ENCODE assay signal across 8 cellular contexts in the genomic region with DNA sequence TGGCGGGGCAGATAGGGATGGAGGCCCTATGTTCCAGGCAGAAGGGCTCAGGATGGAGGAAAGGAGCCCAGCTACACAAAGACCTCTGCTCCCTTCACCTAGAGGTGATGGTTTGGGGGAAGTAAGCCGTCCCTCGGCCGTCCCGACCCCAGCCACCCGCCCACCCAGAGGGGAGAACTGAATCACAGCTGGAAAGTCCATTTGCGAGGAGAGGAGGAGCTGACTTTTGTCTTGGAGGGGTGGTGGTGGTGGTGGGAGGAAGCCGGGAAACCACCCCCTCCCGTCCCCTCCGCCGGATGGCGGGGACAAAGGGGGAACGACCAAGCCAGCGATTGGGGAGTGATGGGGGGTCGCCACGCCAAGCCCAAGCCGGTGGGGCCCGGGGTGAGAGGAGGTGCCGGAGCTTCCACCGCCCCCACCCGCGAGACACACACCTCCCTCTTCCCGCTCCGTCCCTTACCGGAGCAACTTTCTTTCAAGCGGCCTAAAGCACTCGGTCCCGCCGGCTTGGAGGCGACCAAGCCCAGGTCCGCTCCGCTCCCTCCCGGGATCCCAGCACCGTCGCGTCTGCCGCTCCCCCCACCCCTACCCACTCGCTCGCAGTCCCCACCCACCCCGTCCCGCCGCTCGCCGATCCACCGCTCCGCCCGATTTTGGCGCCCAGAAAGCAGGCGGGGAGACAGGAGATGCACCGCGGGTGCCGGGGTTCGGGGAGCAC. TPM values are rescaled to one million over a fixed set of nuclear protein-coding genes. Genes with fewer than 3 reads are reported as not detected.
DNase-seq lines count a peak whose midpoint lies in the region; ATAC-seq, FAIRE-seq and TF ChIP-seq lines count a peak whose summit lies in the region.

No MANE protein-coding gene starts in this region.

- 1% methylated on average over 29 of the region's 53 CpGs for WGBS in GM12878 (ENCODE audit: insufficient coverage, insufficient replicate concordance, low lambda C conversion rate, missing lambda C conversion rate)

- H3K4me2 ChIP-seq in GM12878 (ENCODE audit: control insufficient read depth, insufficient read depth), result peak overlapping the region; percentile 86
- H3K4me2 ChIP-seq in keratinocyte (ENCODE audit: control insufficient read depth, extremely low read depth, insufficient read depth, low read depth, low read length), result peak overlapping the region; percentile 92

- no peak for TF ChIP-seq RAD21 in GM12878 (IDR thresholded peaks at IDR 0.05; ENCODE audit: insufficient read depth, low read depth, low read length)

- H3K27me3 ChIP-seq in GM12878 (replicated peaks in 1 of 2; ENCODE audit: control insufficient read depth in 2 of 2, insufficient read depth in 2 of 2, low read length in 1 of 2), result no peaks in the 10 kb centered on the region
- H3K27me3 ChIP-seq in keratinocyte (ENCODE audit: control insufficient read depth, extremely low read depth, insufficient read depth, low read length), result no peaks in the 10 kb centered on the region

- peaks cover 88% of the 10 kb centered on the region for H3K79me2 ChIP-seq in GM12878 (ENCODE audit: control insufficient read depth, insufficient read depth, low read length)
- peaks cover 64% of the 10 kb centered on the region for H3K79me2 ChIP-seq in keratinocyte (ENCODE audit: control insufficient read depth, insufficient read depth, low read length)

- intact Hi-C loops in GM12878 (cut with micrococcal nuclease; ENCODE audit: unreplicated experiment), result loop anchor here (2.0 to 5.0 kb wide), 4 partner anchors 19 to 75 kb away; partner anchors contain the start of genes LAMTOR2 and UBQLN4

- CTCF ChIA-PET in T-cell (lab: Charles Lee) (interaction anchor here in 1 of 2 donors (0.7 to 1.8 kb wide), 10 partner anchors 8 to 402 kb away, joined by 3 to 10 read pairs (median 5); no protein-coding TSS in a partner anchor), GM12878 (lab: Yijun Ruan, JAX) (interaction anchor here (0.7 to 14.7 kb wide), 17 partner anchors 10 to 89 kb away, joined by 3 to 227 read pairs (median 6); partner anchors contain the start of genes KHDC4 and RXFP4)

- H3K27ac Mint-ChIP-seq in T-cell, result peak overlapping the region; percentile 93 to 94

- no peak for TF ChIP-seq POLR2A in GM12878 (IDR thresholded peaks at IDR 0.05; ENCODE audit: low read depth, low read length)

- DNase-seq in NCI-H748 (lab: John Stamatoyannopoulos, UW; ENCODE audit: unreplicated experiment) (peak; percentile 48), NCI-H748 treated with DMSO at 0.1 percent for 48 hours (lab: John Stamatoyannopoulos, UW) (no peak), T-cell (peak in 8 of 34 experiments; percentile 16 to 46 (median 28)), GM12878 (ENCODE audit: low read depth, low spot score) (no peak), keratinocyte (ENCODE audit: low read depth, low spot score) (no peak), NCI-H524 treated with DMSO at 0.1 percent for 48 hours (lab: John Stamatoyannopoulos, UW) (no peak), LoVo (ENCODE audit: low spot score) (no peak)
- peak in 3 of 4 experiments; percentile 39 to 68 (median 46) for DNase-seq in stimulated activated CD4-positive, alpha-beta T cell treated with anti-CD3 and anti-CD28 coated beads, Interleukin-1b, Interleukin-23, amount 100 ng/mL, for 24 hours (ENCODE audit: low read depth in 4 of 4, low spot score in 1 of 4)

- H3K27me3 Mint-ChIP-seq in T-cell, result no peaks in the 10 kb centered on the region

- H3K36me3 Mint-ChIP-seq in T-cell, result peaks cover 8% of the 10 kb centered on the region

- SMC1A ChIA-PET in GM12878 (lab: Charles Lee; ENCODE audit: uncharacterized antibody, unreplicated experiment), result interaction anchor here (1.2 to 16.7 kb wide), 14 partner anchors 8 to 447 kb away, joined by 3 to 229 read pairs (median 8); partner anchors contain the start of genes KHDC4, RXFP4 and SYT11

- peaks cover 68 to 86% (median 77%) of the 10 kb centered on the region in 3 donors for H3K4me1 Mint-ChIP-seq in T-cell

- in situ Hi-C loops in GM12878 (cut with MboI), result no loop called here

- peaks cover 0 to 2% of the 10 kb centered on the region in 2 experiments; a peak in 1 of 4 replicates for H3K36me3 ChIP-seq in GM12878 (ENCODE audit: control insufficient read depth in 2 of 2, insufficient read depth in 2 of 2, low read length in 1 of 2)
- H3K36me3 ChIP-seq in keratinocyte (ENCODE audit: control insufficient read depth in 2 of 2, extremely low read depth in 1 of 2, insufficient read depth in 2 of 2, low read length in 2 of 2), result peaks cover 2 to 10% of the 10 kb centered on the region in 2 experiments

- POLR2A ChIA-PET in T-cell (lab: Charles Lee) (interaction anchor here (0.5 to 2.1 kb wide), 11 partner anchors 8 to 1377 kb away, joined by 3 to 15 read pairs (median 6); partner anchors contain the start of gene KHDC4 (in 1 of the 2)), GM12878 (lab: Charles Lee) (interaction anchor here (0.6 to 14.9 kb wide), 13 partner anchors 10 to 148 kb away, joined by 3 to 273 read pairs (median 15); partner anchors contain the start of genes GON4L, KHDC4, RXFP4 and SYT11)

- RAD21 ChIA-PET in GM12878 (lab: Charles Lee; ENCODE audit: unreplicated experiment), result interaction anchor here (0.6 to 14.4 kb wide), 18 partner anchors 10 to 174 kb away, joined by 3 to 214 read pairs (median 6); partner anchors contain the start of genes KHDC4, RXFP4 and SYT11

- dilution Hi-C loops in keratinocyte (cut with MboI; ENCODE audit: extremely low pct_ligation_motif_present, low sequenced_read_pairs), result no loop called here

- H3K9me3 Mint-ChIP-seq in T-cell, result no peaks in the 10 kb centered on the region

- no peak for FAIRE-seq in GM12878 (lab: Jason Lieb, UNC)
- no peak for FAIRE-seq in keratinocyte (lab: Jason Lieb, UNC)

- H3K4me3 ChIP-seq in GM12878, result peak overlapping the region; percentile 100
- H3K4me3 ChIP-seq in keratinocyte (ENCODE audit: control insufficient read depth in 2 of 3, extremely low read depth in 1 of 3, insufficient read depth in 2 of 3, low read depth in 1 of 3, low read length in 3 of 3), result peak overlapping the region; percentile 75 to 90 (median 88)

- H3K9me3 ChIP-seq in GM12878 (replicated peaks; ENCODE audit: control insufficient read depth, insufficient read depth, low read length), result no peaks in the 10 kb centered on the region
- H3K9me3 ChIP-seq in keratinocyte (ENCODE audit: control insufficient read depth, low read depth, low read length), result no peaks in the 10 kb centered on the region

- H3K27ac ChIP-seq in GM12878 (ENCODE audit: control insufficient read depth, insufficient read depth) (peak overlapping the region; percentile 97), keratinocyte (ENCODE audit: control insufficient read depth, insufficient read depth, low read length) (peak overlapping the region; percentile 87)

- peak overlapping the region; percentile 85 to 97 (median 97) for H3K4me3 Mint-ChIP-seq in T-cell

- no peak for TF ChIP-seq EP300 in GM12878 (IDR thresholded peaks at IDR 0.05; ENCODE audit: borderline replicate concordance in 1 of 2, control insufficient read depth in 1 of 2, low read depth in 2 of 2, low read length in 2 of 2)

- peaks cover 8% of the 10 kb centered on the region for H3K9me1 ChIP-seq in keratinocyte (ENCODE audit: control insufficient read depth, extremely low read depth, insufficient read depth, low read length)

- BruUV-seq in GM12878 (replicated peaks; lab: Mats Ljungman, UMichigan), result no TSS peak

- H2AFZ ChIP-seq in GM12878 (ENCODE audit: control insufficient read depth, low read depth, low read length) (peak overlapping the region; percentile 30; the same call in 1 of the 2 replicates), keratinocyte (ENCODE audit: control insufficient read depth, low read length) (peak overlapping the region; percentile 42)

- H3K4me1 ChIP-seq in GM12878 (ENCODE audit: control insufficient read depth, insufficient read depth, low read length) (peaks cover 24% of the 10 kb centered on the region), keratinocyte (ENCODE audit: control insufficient read depth, extremely low read depth, insufficient read depth, low read length) (peaks cover 75% of the 10 kb centered on the region)

- ATAC-seq in T-cell (replicated peaks in 1 of 4) (peak; percentile 13 to 38 (median 19)), GM12878 (peak; percentile 15)

- TF ChIP-seq CTCF in GM12878 (IDR thresholded peaks at IDR 0.05 in 2 of 3, conservative IDR thresholded peaks at IDR 0.05 in 1 of 3; ENCODE audit: control insufficient read depth in 2 of 3, extremely low read depth in 1 of 3, insufficient read depth in 1 of 3, low read depth in 3 of 3, low read length in 3 of 3) (no peak), keratinocyte (optimal IDR thresholded peaks at IDR 0.05 in 1 of 3, IDR thresholded peaks at IDR 0.05 in 1 of 3, conservative IDR thresholded peaks at IDR 0.05 in 1 of 3; ENCODE audit: extremely low read depth in 1 of 3, insufficient read depth in 2 of 3, low read length in 3 of 3) (no peak)

- peaks cover 4% of the 10 kb centered on the region; the same call in 1 of the 2 replicates for H4K20me1 ChIP-seq in GM12878 (ENCODE audit: control insufficient read depth, insufficient read depth)
- H4K20me1 ChIP-seq in keratinocyte (ENCODE audit: control insufficient read depth, extremely low read depth, insufficient read depth, low read length), result peaks cover 30% of the 10 kb centered on the region

- peak overlapping the region; percentile 95 for H3K9ac ChIP-seq in GM12878 (ENCODE audit: control insufficient read depth, insufficient read depth, low read length)
- H3K9ac ChIP-seq in keratinocyte (ENCODE audit: control insufficient read depth, extremely low read depth, insufficient read depth, low read length), result peak overlapping the region; percentile 92

RNA-seq across cellular contexts. Expression of gene ARHGEF2, which starts 0.6 kb away (rescaled TPM):
- total RNA-seq in T-cell (100 to 1,000 TPM; 110 to 174 (median 167) TPM), GM12878 (2014; rRNA removed) (71.2 and 84.4 TPM in 2 replicates), GM12878 (2014; rRNA removed; fragmentation: Illumina TruSeq; extraction: Trizol) (40.4 and 44.9 TPM in 2 replicates), GM12878 (2021) (113 and 116 TPM in 2 replicates)
- 184 and 208 TPM in 2 replicates for total RNA-seq in GM12878 (2013; cell fraction: nucleolus; rRNA removed)
- 23.2 TPM for polyA plus RNA-seq in GM12878 (2011; ENCODE audit: low read depth)
- polyA plus RNA-seq in GM12878 (2011; rRNA removed) (48.7 and 88.1 TPM in 2 replicates), GM12878 (2014; fragmentation: Illumina TruSeq; extraction: Trizol) (64.4 and 80.8 TPM in 2 replicates), GM12878 (2014; fragmentation: Nextera tagmentation; extraction: Ambion mirVana) (10 to 100 TPM in 1 of 2 experiments, 1 to 10 TPM in 1; 8.1 to 10.6 TPM), GM12878 (2014; rRNA removed) (87.0 and 89.9 TPM in 2 replicates), GM12878 (2016; fragmentation: Nextera tagmentation; extraction: Ambion mirVana) (10 to 100 TPM; 57.1 to 58.9 TPM), keratinocyte (27.8 to 39.2 TPM (median 38.7 TPM) in 3 replicates)
- polyA plus RNA-seq in GM12878 (2011; cell fraction: cytosol; rRNA removed), result 48.3 and 60.5 TPM in 2 replicates
- 206 and 248 TPM in 2 replicates for polyA plus RNA-seq in GM12878 (2011; cell fraction: nucleus; rRNA removed)
- polyA plus RNA-seq in GM12878 (2012), result 53.2 and 56.8 TPM in 2 replicates
- polyA minus RNA-seq in GM12878 (2011; rRNA and poly(A)+ RNA removed), result 109 and 114 TPM in 2 replicates
- polyA minus RNA-seq in GM12878 (2011; cell fraction: cytosol; rRNA and poly(A)+ RNA removed), result 29.7 and 31.8 TPM in 2 replicates
- 67.3 and 125 TPM in 2 replicates for polyA minus RNA-seq in GM12878 (2011; cell fraction: nucleus; rRNA and poly(A)+ RNA removed)
- polyA plus RNA-seq in keratinocyte (2011; ENCODE audit: low read depth), result 46.0 TPM
- 26.3 and 43.5 TPM in 2 replicates for polyA plus RNA-seq in keratinocyte (2011; cell fraction: cytosol; rRNA removed)
- 109 and 131 TPM in 2 replicates for polyA plus RNA-seq in keratinocyte (2011; cell fraction: nucleus; rRNA removed)
- 24.2 and 34.9 TPM in 2 replicates for polyA plus RNA-seq in keratinocyte (2012; ENCODE audit: low replicate concordance)
- polyA minus RNA-seq in keratinocyte, result 32.7 to 61.5 TPM (median 50.0 TPM) in 3 replicates
- 18.2 TPM for polyA minus RNA-seq in keratinocyte (2011; cell fraction: cytosol; rRNA and poly(A)+ RNA removed)
- 27.5 and 29.3 TPM in 2 replicates for polyA minus RNA-seq in keratinocyte (2011; cell fraction: nucleus; rRNA and poly(A)+ RNA removed)

RNA-seq across cellular contexts. Expression of gene RXFP4, which starts 36.3 kb away (rescaled TPM):
- total RNA-seq in T-cell (not detected), GM12878 (2014; rRNA removed) (0.40 TPM in 1 of 2 replicates, not detected in the other), GM12878 (2014; rRNA removed; fragmentation: Illumina TruSeq; extraction: Trizol) (not detected in 2 replicates), GM12878 (2021) (not detected in 2 replicates)
- total RNA-seq in GM12878 (2013; cell fraction: nucleolus; rRNA removed), result 0.56 TPM in 1 of 2 replicates, not detected in the other
- not detected for polyA plus RNA-seq in GM12878 (2011; ENCODE audit: low read depth)
- polyA plus RNA-seq in GM12878 (2011; rRNA removed) (not detected in 2 replicates), GM12878 (2014; fragmentation: Illumina TruSeq; extraction: Trizol) (not detected in 2 replicates), GM12878 (2014; fragmentation: Nextera tagmentation; extraction: Ambion mirVana) (not detected), GM12878 (2014; rRNA removed) (0.10 and 0.16 TPM in 2 replicates), GM12878 (2016; fragmentation: Nextera tagmentation; extraction: Ambion mirVana) (under 1 TPM in 1 of 2 experiments, not detected in 1; 0.39 TPM), keratinocyte (not detected in 3 replicates)
- polyA plus RNA-seq in GM12878 (2011; cell fraction: cytosol; rRNA removed), result 0.04 and 0.05 TPM in 2 replicates
- 0.10 and 0.12 TPM in 2 replicates for polyA plus RNA-seq in GM12878 (2011; cell fraction: nucleus; rRNA removed)
- 0.11 and 0.12 TPM in 2 replicates for polyA plus RNA-seq in GM12878 (2012)
- 0.62 TPM in 1 of 2 replicates, not detected in the other for polyA minus RNA-seq in GM12878 (2011; rRNA and poly(A)+ RNA removed)
- not detected in 2 replicates for polyA minus RNA-seq in GM12878 (2011; cell fraction: cytosol; rRNA and poly(A)+ RNA removed)
- polyA minus RNA-seq in GM12878 (2011; cell fraction: nucleus; rRNA and poly(A)+ RNA removed), result 0.67 and 1.1 TPM in 2 replicates
- polyA plus RNA-seq in keratinocyte (2011; ENCODE audit: low read depth), result not detected
- not detected in 2 replicates for polyA plus RNA-seq in keratinocyte (2011; cell fraction: cytosol; rRNA removed)
- not detected in 2 replicates for polyA plus RNA-seq in keratinocyte (2011; cell fraction: nucleus; rRNA removed)
- 0.13 TPM in 1 of 2 replicates, not detected in the other for polyA plus RNA-seq in keratinocyte (2012; ENCODE audit: low replicate concordance)
- polyA minus RNA-seq in keratinocyte, result not detected in 3 replicates
- polyA minus RNA-seq in keratinocyte (2011; cell fraction: cytosol; rRNA and poly(A)+ RNA removed), result not detected
- not detected in 2 replicates for polyA minus RNA-seq in keratinocyte (2011; cell fraction: nucleus; rRNA and poly(A)+ RNA removed)

RNA-seq across cellular contexts. Expression of gene SSR2, which starts 43.0 kb away (rescaled TPM):
- total RNA-seq in T-cell, result 100 to 1,000 TPM; 230 to 238 (median 232) TPM
- total RNA-seq in GM12878 (2013; cell fraction: nucleolus; rRNA removed), result 117 and 134 TPM in 2 replicates
- total RNA-seq in GM12878 (2014; rRNA removed), result 304 and 309 TPM in 2 replicates
- 253 and 257 TPM in 2 replicates for total RNA-seq in GM12878 (2014; rRNA removed; fragmentation: Illumina TruSeq; extraction: Trizol)
- 207 and 208 TPM in 2 replicates for total RNA-seq in GM12878 (2021)
- 419 TPM for polyA plus RNA-seq in GM12878 (2011; ENCODE audit: low read depth)
- 434 and 553 TPM in 2 replicates for polyA plus RNA-seq in GM12878 (2011; rRNA removed)
- polyA plus RNA-seq in GM12878 (2011; cell fraction: cytosol; rRNA removed), result 648 and 1,046 TPM in 2 replicates
- polyA plus RNA-seq in GM12878 (2011; cell fraction: nucleus; rRNA removed), result 186 and 215 TPM in 2 replicates
- 316 TPM in 2 replicates for polyA plus RNA-seq in GM12878 (2012)
- polyA plus RNA-seq in GM12878 (2014; fragmentation: Illumina TruSeq; extraction: Trizol), result 443 and 504 TPM in 2 replicates
- 100 to 1,000 TPM; 395 to 407 TPM for polyA plus RNA-seq in GM12878 (2014; fragmentation: Nextera tagmentation; extraction: Ambion mirVana)
- polyA plus RNA-seq in GM12878 (2014; rRNA removed), result 300 and 320 TPM in 2 replicates
- 100 to 1,000 TPM; 226 to 238 TPM for polyA plus RNA-seq in GM12878 (2016; fragmentation: Nextera tagmentation; extraction: Ambion mirVana)
- polyA minus RNA-seq in GM12878 (2011; rRNA and poly(A)+ RNA removed), result 366 and 382 TPM in 2 replicates
- 76.2 and 86.9 TPM in 2 replicates for polyA minus RNA-seq in GM12878 (2011; cell fraction: cytosol; rRNA and poly(A)+ RNA removed)
- polyA minus RNA-seq in GM12878 (2011; cell fraction: nucleus; rRNA and poly(A)+ RNA removed), result 32.3 and 40.9 TPM in 2 replicates
- polyA plus RNA-seq in keratinocyte, result 295 to 363 TPM (median 302 TPM) in 3 replicates
- polyA plus RNA-seq in keratinocyte (2011; ENCODE audit: low read depth), result 145 TPM
- polyA plus RNA-seq in keratinocyte (2011; cell fraction: cytosol; rRNA removed), result 261 and 273 TPM in 2 replicates
- 277 and 326 TPM in 2 replicates for polyA plus RNA-seq in keratinocyte (2011; cell fraction: nucleus; rRNA removed)
- polyA plus RNA-seq in keratinocyte (2012; ENCODE audit: low replicate concordance), result 124 and 166 TPM in 2 replicates
- polyA minus RNA-seq in keratinocyte, result 159 to 275 TPM (median 179 TPM) in 3 replicates
- polyA minus RNA-seq in keratinocyte (2011; cell fraction: cytosol; rRNA and poly(A)+ RNA removed), result 98.0 TPM
- 56.3 and 75.2 TPM in 2 replicates for polyA minus RNA-seq in keratinocyte (2011; cell fraction: nucleus; rRNA and poly(A)+ RNA removed)

RNA-seq across cellular contexts. Expression of gene KHDC4, which starts 43.6 kb away (rescaled TPM):
- total RNA-seq in T-cell (100 to 1,000 TPM in 1 of 5 donors, 10 to 100 TPM in 4; 44.5 to 102 (median 85.6) TPM), GM12878 (2014; rRNA removed) (40.8 and 42.1 TPM in 2 replicates), GM12878 (2014; rRNA removed; fragmentation: Illumina TruSeq; extraction: Trizol) (42.8 and 44.4 TPM in 2 replicates), GM12878 (2021) (40.5 and 41.1 TPM in 2 replicates)
- total RNA-seq in GM12878 (2013; cell fraction: nucleolus; rRNA removed), result 216 and 221 TPM in 2 replicates
- 33.9 TPM for polyA plus RNA-seq in GM12878 (2011; ENCODE audit: low read depth)
- polyA plus RNA-seq in GM12878 (2011; rRNA removed) (109 and 120 TPM in 2 replicates), GM12878 (2014; fragmentation: Illumina TruSeq; extraction: Trizol) (47.8 and 62.4 TPM in 2 replicates), GM12878 (2014; fragmentation: Nextera tagmentation; extraction: Ambion mirVana) (10 to 100 TPM; 11.7 to 15.1 TPM), GM12878 (2014; rRNA removed) (58.2 and 70.5 TPM in 2 replicates), GM12878 (2016; fragmentation: Nextera tagmentation; extraction: Ambion mirVana) (10 to 100 TPM; 39.5 to 46.9 TPM), keratinocyte (31.6 to 61.0 TPM (median 51.3 TPM) in 3 replicates)
- polyA plus RNA-seq in GM12878 (2011; cell fraction: cytosol; rRNA removed), result 83.7 and 84.8 TPM in 2 replicates
- 141 and 162 TPM in 2 replicates for polyA plus RNA-seq in GM12878 (2011; cell fraction: nucleus; rRNA removed)
- polyA plus RNA-seq in GM12878 (2012), result 33.4 and 38.1 TPM in 2 replicates
- polyA minus RNA-seq in GM12878 (2011; rRNA and poly(A)+ RNA removed), result 90.9 and 110 TPM in 2 replicates
- 37.3 and 41.2 TPM in 2 replicates for polyA minus RNA-seq in GM12878 (2011; cell fraction: cytosol; rRNA and poly(A)+ RNA removed)
- 77.4 and 88.9 TPM in 2 replicates for polyA minus RNA-seq in GM12878 (2011; cell fraction: nucleus; rRNA and poly(A)+ RNA removed)
- polyA plus RNA-seq in keratinocyte (2011; ENCODE audit: low read depth), result 12.1 TPM
- 14.9 and 23.2 TPM in 2 replicates for polyA plus RNA-seq in keratinocyte (2011; cell fraction: cytosol; rRNA removed)
- 164 and 203 TPM in 2 replicates for polyA plus RNA-seq in keratinocyte (2011; cell fraction: nucleus; rRNA removed)
- polyA plus RNA-seq in keratinocyte (2012; ENCODE audit: low replicate concordance), result 13.7 and 43.9 TPM in 2 replicates
- 23.6 to 71.5 TPM (median 61.3 TPM) in 3 replicates for polyA minus RNA-seq in keratinocyte
- polyA minus RNA-seq in keratinocyte (2011; cell fraction: cytosol; rRNA and poly(A)+ RNA removed), result 16.3 TPM
- polyA minus RNA-seq in keratinocyte (2011; cell fraction: nucleus; rRNA and poly(A)+ RNA removed), result 45.5 and 75.0 TPM in 2 replicates

Comparison
In these comparisons a context has a peak if more than half of its experiments do, and no peak if none do; other contexts are left out.
1. DNase-seq: peak in NCI-H748 (single experiment) and stimulated activated CD4-positive, alpha-beta T cell treated with anti-CD3 and anti-CD28 coated beads, Interleukin-1b, Interleukin-23, amount 100 ng/mL, for 24 hours (3 of 4); none in NCI-H748 treated with DMSO at 0.1 percent for 48 hours (single experiment), GM12878 (single experiment), keratinocyte (single experiment), NCI-H524 treated with DMSO at 0.1 percent for 48 hours (single experiment) and LoVo (single experiment).